In the genomic region with DNA sequence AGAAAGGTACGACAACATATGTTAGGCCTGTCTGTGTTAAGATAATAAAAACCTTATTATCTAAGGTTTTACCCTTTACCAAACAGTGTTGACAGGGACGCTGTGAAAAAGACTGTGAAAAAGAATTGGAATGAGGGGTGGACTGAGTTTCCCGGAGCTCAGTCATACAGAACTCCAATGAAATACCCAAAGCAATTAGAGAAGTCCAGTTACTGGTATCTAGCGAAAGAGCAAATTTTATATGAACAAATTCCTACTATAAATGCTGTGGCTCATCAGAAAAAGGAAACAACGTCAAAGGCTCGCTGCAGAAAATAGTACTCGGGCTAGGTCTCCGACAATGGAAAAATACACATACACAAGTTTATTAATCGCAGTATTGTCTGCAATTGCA, we compare ENCODE assay signal across 8 cellular contexts. TPM values are rescaled to one million over a fixed set of nuclear protein-coding genes. Genes with fewer than 3 reads are reported as not detected.
DNase-seq lines count a peak whose midpoint lies in the region; TF ChIP-seq lines count a peak whose summit lies in the region.

No MANE protein-coding gene starts in this region.

- TF ChIP-seq CTCF in fibroblast of the aortic adventitia (IDR thresholded peaks at IDR 0.05; ENCODE audit: insufficient read depth, low read length), result no peak

- no peaks in the 10 kb centered on the region for H3K9me3 ChIP-seq in SJSA1 (replicated peaks)

- peaks cover 37% of the 10 kb centered on the region for H3K4me1 Mint-ChIP-seq in activated T-cell treated with anti-CD3 and anti-CD28 coated beads, Interleukin-2, amount 50 U/mL, for 24 hours (ENCODE audit: low read depth)

- peaks cover 32% of the 10 kb centered on the region for H3K36me3 Mint-ChIP-seq in activated T-cell treated with anti-CD3 and anti-CD28 coated beads, Interleukin-2, amount 50 U/mL, for 24 hours (ENCODE audit: low read depth)

- peak overlapping the region; percentile 72 for H3K4me3 ChIP-seq in SJSA1
- H3K4me3 ChIP-seq in fibroblast of the aortic adventitia (ENCODE audit: low read depth, low read length), result peak overlapping the region; percentile 98
- H3K4me3 ChIP-seq in rectal smooth muscle tissue (ENCODE audit: low read length), result peak overlapping the region; percentile 93

- peak overlapping the region; percentile 99 for H3K27ac Mint-ChIP-seq in activated T-cell treated with anti-CD3 and anti-CD28 coated beads, Interleukin-2, amount 50 U/mL, for 24 hours

- H3K4me3 Mint-ChIP-seq in activated T-cell treated with anti-CD3 and anti-CD28 coated beads, Interleukin-2, amount 50 U/mL, for 24 hours, result peak overlapping the region; percentile 96

- no peak for DNase-seq in activated T-cell treated with anti-CD3 and anti-CD28 coated beads, Interleukin-2, amount 50 U/mL, for 24 hours
- DNase-seq in activated T-cell treated with anti-CD3 and anti-CD28 coated beads, Interleukin-2, amount 50 U/mL, for 48 hours, result no peak
- DNase-seq in SJSA1 (ENCODE audit: low read depth in 1 of 2, low spot score in 2 of 2) (no peak), fibroblast of the aortic adventitia (ENCODE audit: low read depth) (no peak), NCI-H1436 (lab: John Stamatoyannopoulos, UW) (no peak), CD1c-positive myeloid dendritic cell (ENCODE audit: extremely low spot score) (no peak), GM03348 (ENCODE audit: low spot score) (no peak)

- peak overlapping the region; percentile 98 for H3K27ac ChIP-seq in SJSA1
- peak overlapping the region; percentile 96 for H3K27ac ChIP-seq in rectal smooth muscle tissue (ENCODE audit: low read depth, low read length)

- H3K36me3 ChIP-seq in SJSA1, result peaks cover 13% of the 10 kb centered on the region; the same call in 1 of the 2 replicates
- H3K36me3 ChIP-seq in rectal smooth muscle tissue (ENCODE audit: control insufficient read depth, insufficient read depth, low read length), result no peaks in the 10 kb centered on the region

- no peaks in the 10 kb centered on the region for H3K27me3 Mint-ChIP-seq in activated T-cell treated with anti-CD3 and anti-CD28 coated beads, Interleukin-2, amount 50 U/mL, for 24 hours

- H3K4me1 ChIP-seq in SJSA1 (replicated peaks), result peaks cover 15% of the 10 kb centered on the region
- peaks cover 19% of the 10 kb centered on the region for H3K4me1 ChIP-seq in rectal smooth muscle tissue (ENCODE audit: control insufficient read depth, insufficient read depth, low read length)

- no peaks in the 10 kb centered on the region for H3K9me3 Mint-ChIP-seq in activated T-cell treated with anti-CD3 and anti-CD28 coated beads, Interleukin-2, amount 50 U/mL, for 24 hours

- H3K27me3 ChIP-seq in SJSA1 (replicated peaks) (no peaks in the 10 kb centered on the region), rectal smooth muscle tissue (ENCODE audit: control insufficient read depth, insufficient read depth, low read length) (no peaks in the 10 kb centered on the region)

- H3K9ac ChIP-seq in rectal smooth muscle tissue (ENCODE audit: low read length), result peak overlapping the region; percentile 91

RNA-seq across cellular contexts. Expression of gene RBBP5, which starts 0.7 kb away (rescaled TPM):
- total RNA-seq in SJSA1 (2014; rRNA removed; shearing (Covaris generic)), result 15.2 and 30.2 TPM in 2 replicates
- total RNA-seq in fibroblast of the aortic adventitia (ENCODE audit: low replicate concordance), result 10.1 and 24.2 TPM in 2 replicates

RNA-seq across cellular contexts. Expression of gene TMEM81, which starts 38.2 kb away (rescaled TPM):
- 2.1 and 2.3 TPM in 2 replicates for total RNA-seq in SJSA1 (2014; rRNA removed; shearing (Covaris generic))
- total RNA-seq in fibroblast of the aortic adventitia (ENCODE audit: low replicate concordance), result 1.5 and 2.0 TPM in 2 replicates
